In the genomic region with DNA sequence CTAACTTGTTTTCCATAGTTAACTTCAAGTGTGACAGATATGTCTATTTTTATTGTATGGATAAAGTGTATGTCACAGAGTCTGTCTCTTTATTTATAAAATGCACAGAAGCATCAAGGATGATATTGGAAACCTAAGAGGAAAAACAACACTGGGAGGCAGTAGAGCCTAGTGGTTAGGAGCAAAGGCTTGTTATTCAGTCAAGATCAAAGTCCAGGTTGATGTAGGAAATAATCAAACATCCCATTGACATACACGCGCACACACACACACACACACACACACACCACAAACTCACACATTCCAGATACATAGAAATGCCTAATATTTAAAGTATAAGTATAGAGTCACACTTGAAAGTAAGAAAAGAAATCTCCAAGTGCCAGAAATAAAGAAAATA, we compare ENCODE assay signal across 26 cellular contexts.
"Had no signal": no experiment of that assay in that cellular context is flagged by ENCODE, and none has a peak within 500 bp of the region (broad histone marks: within the 10 kb centered on the region; RNA-seq: fewer than 3 reads in every experiment).

No MANE protein-coding gene starts in this region.

- H3K27ac Mint-ChIP-seq: activated naive CD8-positive, alpha-beta T cell; activated T-helper 2 cell treated with anti-CD3 and anti-CD28 coated beads, Interferon-gamma antibody, Interleukin-2, Interleukin-4, amounts not matched to agents 10 μg/mL and 5 μg/mL and 100 μg/mL, durations not matched to agents 14 hours and 24 hours and 36 hours; memory B cell; T-helper 1 cell treated with Interleukin-12 subunit alpha and Interleukin-12 subunit beta and Interleukin-4 antibody, amounts not matched to agents 30 μg/mL and 1 μg/mL, for 36 hours; type B pancreatic cell had no signal

- H3K9me3 Mint-ChIP-seq: activated T-cell treated with anti-CD3 and anti-CD28 coated beads, Interleukin-2, amount 50 U/mL, for 4 hours; activated T-helper 2 cell treated with anti-CD3 and anti-CD28 coated beads, Interferon-gamma antibody, Interleukin-2, Interleukin-4, amounts not matched to agents 10 μg/mL and 5 μg/mL and 100 μg/mL, durations not matched to agents 14 hours and 24 hours and 36 hours; central memory CD8-positive, alpha-beta T cell; memory B cell; nephron progenitor cell; T-helper 1 cell treated with Interleukin-12 subunit alpha and Interleukin-12 subunit beta and Interleukin-4 antibody, amounts not matched to agents 30 μg/mL and 1 μg/mL, for 36 hours; type B pancreatic cell had no signal

- FAIRE-seq: endothelial cell of umbilical vein, frontal cortex had no signal

- H3K27me3 Mint-ChIP-seq: activated naive CD8-positive, alpha-beta T cell; central memory CD8-positive, alpha-beta T cell; type B pancreatic cell had no signal

- H3K36me3 Mint-ChIP-seq: activated naive CD8-positive, alpha-beta T cell; memory B cell; type B pancreatic cell had no signal

- H3K36me3 ChIP-seq: adrenal gland, ascending aorta, breast epithelium, esophagus muscularis mucosa, spleen, thoracic aorta had no signal

- H3K27ac ChIP-seq: adrenal gland, ascending aorta, breast epithelium, esophagus muscularis mucosa, spleen, thoracic aorta had no signal

- H3K4me3 ChIP-seq: adrenal gland, ascending aorta, breast epithelium, esophagus muscularis mucosa, spleen, thoracic aorta had no signal

- H3K4me1 Mint-ChIP-seq: central memory CD8-positive, alpha-beta T cell; memory B cell had no signal

- ATAC-seq: activated T-cell treated with anti-CD3 and anti-CD28 coated beads, Interleukin-2, amount 50 U/mL, for 4 hours had no signal

- H3K4me1 ChIP-seq: adrenal gland, ascending aorta, breast epithelium, esophagus muscularis mucosa, spleen had no signal

- H3K27me3 ChIP-seq: adrenal gland, ascending aorta, esophagus muscularis mucosa, spleen had no signal

- DNase-seq: activated CD4-positive, alpha-beta T cell treated with anti-CD3 and anti-CD28 coated beads for 4 hours; activated CD4-positive, alpha-beta T cell treated with anti-CD3 and anti-CD28 coated beads, Interleukin-2, amount 50 U/mL, for 48 hours; activated CD4-positive, CD25-positive, alpha-beta regulatory T cell; activated CD8-positive, alpha-beta memory T cell treated with anti-CD3 and anti-CD28 coated beads, Interleukin-2, amount 50 U/mL, for 48 hours; activated naive CD4-positive, alpha-beta T cell; activated T-cell treated with anti-CD3 and anti-CD28 coated beads, Interleukin-2, amount 50 U/mL, for 4 hours; adrenal gland; effector memory CD4-positive, alpha-beta T cell; occipital lobe; posterior cingulate gyrus; spleen; stimulated activated CD4-positive, alpha-beta T cell treated with anti-CD3 and anti-CD28 coated beads, Interleukin-4, amount 100 ng/mL, for 1 hour; stimulated activated naive CD4-positive, alpha-beta T cell had no signal

- H3K9me3 ChIP-seq: adrenal gland, ascending aorta, breast epithelium, esophagus muscularis mucosa, spleen, thoracic aorta had no signal

- H3K4me3 Mint-ChIP-seq: activated naive CD8-positive, alpha-beta T cell; activated T-cell treated with anti-CD3 and anti-CD28 coated beads, Interleukin-2, amount 50 U/mL, for 4 hours; central memory CD8-positive, alpha-beta T cell; memory B cell; nephron progenitor cell; T-helper 1 cell treated with Interleukin-12 subunit alpha and Interleukin-12 subunit beta and Interleukin-4 antibody, amounts not matched to agents 30 μg/mL and 1 μg/mL, for 36 hours; type B pancreatic cell had no signal
